In the genomic region with DNA sequence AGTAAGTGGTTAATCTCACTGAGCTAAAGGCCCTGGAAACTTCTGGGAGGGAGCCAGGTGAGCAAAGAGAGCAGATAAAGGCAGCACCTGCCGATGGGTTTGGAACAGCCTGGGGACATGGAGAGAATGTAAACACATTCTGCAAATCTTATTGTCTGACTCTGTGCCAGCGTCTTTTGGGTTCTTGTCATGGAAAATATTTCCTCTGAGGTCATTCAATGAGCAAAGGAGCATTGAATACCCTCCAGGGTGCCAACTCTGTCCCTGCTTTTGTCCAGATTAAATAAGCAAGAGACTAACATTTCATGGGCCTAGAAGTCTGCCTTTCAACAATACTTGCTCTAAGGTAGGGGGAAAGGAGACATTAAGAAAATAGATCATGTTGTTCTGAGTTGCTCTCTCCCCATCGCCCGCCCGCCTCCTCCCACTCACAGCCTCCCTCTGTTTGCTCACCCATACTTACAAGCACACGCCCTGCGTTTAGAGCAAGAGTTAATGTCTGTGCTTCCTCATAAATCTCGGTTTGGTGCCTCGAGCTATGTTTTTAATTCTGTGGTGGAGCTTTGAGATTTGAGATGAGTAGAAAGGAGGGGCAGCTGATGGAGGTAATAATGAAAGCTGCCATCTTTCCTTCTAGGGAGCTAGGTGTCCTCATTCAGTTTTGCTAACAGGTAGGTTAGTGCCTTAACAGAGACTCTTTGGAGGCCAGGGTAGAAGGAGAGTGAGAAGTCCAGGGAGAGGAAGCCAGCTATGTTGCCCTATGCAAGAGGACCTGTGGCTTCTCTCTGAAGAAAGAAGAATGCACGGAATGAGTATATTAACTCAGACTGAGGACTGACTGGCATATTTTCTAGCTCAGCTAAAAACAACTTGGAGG, we compare ENCODE assay signal across 2 cellular contexts.
TF ChIP-seq lines count a peak whose summit lies in the region.

No MANE protein-coding gene starts in this region.

TF ChIP-seq in GM23338, 12 proteins besides CTCF, POLR2A, EP300 and RAD21 (continued from another document):
- TF ChIP-seq, protein P1, sequence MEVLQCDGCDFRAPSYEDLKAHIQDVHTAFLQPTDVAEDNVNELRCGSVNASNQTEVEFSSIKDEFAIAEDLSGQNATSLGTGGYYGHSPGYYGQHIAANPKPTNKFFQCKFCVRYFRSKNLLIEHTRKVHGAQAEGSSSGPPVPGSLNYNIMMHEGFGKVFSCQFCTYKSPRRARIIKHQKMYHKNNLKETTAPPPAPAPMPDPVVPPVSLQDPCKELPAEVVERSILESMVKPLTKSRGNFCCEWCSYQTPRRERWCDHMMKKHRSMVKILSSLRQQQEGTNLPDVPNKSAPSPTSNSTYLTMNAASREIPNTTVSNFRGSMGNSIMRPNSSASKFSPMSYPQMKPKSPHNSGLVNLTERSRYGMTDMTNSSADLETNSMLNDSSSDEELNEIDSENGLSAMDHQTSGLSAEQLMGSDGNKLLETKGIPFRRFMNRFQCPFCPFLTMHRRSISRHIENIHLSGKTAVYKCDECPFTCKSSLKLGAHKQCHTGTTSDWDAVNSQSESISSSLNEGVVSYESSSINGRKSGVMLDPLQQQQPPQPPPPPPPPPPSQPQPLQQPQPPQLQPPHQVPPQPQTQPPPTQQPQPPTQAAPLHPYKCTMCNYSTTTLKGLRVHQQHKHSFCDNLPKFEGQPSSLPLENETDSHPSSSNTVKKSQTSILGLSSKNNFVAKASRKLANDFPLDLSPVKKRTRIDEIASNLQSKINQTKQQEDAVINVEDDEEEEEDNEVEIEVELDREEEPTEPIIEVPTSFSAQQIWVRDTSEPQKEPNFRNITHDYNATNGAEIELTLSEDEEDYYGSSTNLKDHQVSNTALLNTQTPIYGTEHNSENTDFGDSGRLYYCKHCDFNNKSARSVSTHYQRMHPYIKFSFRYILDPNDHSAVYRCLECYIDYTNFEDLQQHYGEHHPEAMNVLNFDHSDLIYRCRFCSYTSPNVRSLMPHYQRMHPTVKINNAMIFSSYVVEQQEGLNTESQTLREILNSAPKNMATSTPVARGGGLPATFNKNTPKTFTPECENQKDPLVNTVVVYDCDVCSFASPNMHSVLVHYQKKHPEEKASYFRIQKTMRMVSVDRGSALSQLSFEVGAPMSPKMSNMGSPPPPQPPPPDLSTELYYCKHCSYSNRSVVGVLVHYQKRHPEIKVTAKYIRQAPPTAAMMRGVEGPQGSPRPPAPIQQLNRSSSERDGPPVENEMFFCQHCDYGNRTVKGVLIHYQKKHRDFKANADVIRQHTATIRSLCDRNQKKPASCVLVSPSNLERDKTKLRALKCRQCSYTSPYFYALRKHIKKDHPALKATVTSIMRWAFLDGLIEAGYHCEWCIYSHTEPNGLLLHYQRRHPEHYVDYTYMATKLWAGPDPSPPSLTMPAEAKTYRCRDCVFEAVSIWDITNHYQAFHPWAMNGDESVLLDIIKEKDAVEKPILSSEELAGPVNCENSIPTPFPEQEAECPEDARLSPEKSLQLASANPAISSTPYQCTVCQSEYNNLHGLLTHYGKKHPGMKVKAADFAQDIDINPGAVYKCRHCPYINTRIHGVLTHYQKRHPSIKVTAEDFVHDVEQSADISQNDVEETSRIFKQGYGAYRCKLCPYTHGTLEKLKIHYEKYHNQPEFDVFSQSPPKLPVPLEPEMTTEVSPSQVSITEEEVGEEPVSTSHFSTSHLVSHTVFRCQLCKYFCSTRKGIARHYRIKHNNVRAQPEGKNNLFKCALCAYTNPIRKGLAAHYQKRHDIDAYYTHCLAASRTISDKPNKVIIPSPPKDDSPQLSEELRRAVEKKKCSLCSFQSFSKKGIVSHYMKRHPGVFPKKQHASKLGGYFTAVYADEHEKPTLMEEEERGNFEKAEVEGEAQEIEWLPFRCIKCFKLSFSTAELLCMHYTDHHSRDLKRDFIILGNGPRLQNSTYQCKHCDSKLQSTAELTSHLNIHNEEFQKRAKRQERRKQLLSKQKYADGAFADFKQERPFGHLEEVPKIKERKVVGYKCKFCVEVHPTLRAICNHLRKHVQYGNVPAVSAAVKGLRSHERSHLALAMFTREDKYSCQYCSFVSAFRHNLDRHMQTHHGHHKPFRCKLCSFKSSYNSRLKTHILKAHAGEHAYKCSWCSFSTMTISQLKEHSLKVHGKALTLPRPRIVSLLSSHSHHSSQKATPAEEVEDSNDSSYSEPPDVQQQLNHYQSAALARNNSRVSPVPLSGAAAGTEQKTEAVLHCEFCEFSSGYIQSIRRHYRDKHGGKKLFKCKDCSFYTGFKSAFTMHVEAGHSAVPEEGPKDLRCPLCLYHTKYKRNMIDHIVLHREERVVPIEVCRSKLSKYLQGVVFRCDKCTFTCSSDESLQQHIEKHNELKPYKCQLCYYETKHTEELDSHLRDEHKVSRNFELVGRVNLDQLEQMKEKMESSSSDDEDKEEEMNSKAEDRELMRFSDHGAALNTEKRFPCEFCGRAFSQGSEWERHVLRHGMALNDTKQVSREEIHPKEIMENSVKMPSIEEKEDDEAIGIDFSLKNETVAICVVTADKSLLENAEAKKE (CRISPR knock-in tag; IDR thresholded peaks at IDR 0.05): peak; percentile 34; the same call in 1 of the 2 replicates
TF ChIP-seq in GM23338: peak in this region for 3.

TF ChIP-seq in GM12878, 131 proteins besides CTCF, POLR2A, EP300 and RAD21 (continued from another document):
- TF ChIP-seq, protein P2, sequence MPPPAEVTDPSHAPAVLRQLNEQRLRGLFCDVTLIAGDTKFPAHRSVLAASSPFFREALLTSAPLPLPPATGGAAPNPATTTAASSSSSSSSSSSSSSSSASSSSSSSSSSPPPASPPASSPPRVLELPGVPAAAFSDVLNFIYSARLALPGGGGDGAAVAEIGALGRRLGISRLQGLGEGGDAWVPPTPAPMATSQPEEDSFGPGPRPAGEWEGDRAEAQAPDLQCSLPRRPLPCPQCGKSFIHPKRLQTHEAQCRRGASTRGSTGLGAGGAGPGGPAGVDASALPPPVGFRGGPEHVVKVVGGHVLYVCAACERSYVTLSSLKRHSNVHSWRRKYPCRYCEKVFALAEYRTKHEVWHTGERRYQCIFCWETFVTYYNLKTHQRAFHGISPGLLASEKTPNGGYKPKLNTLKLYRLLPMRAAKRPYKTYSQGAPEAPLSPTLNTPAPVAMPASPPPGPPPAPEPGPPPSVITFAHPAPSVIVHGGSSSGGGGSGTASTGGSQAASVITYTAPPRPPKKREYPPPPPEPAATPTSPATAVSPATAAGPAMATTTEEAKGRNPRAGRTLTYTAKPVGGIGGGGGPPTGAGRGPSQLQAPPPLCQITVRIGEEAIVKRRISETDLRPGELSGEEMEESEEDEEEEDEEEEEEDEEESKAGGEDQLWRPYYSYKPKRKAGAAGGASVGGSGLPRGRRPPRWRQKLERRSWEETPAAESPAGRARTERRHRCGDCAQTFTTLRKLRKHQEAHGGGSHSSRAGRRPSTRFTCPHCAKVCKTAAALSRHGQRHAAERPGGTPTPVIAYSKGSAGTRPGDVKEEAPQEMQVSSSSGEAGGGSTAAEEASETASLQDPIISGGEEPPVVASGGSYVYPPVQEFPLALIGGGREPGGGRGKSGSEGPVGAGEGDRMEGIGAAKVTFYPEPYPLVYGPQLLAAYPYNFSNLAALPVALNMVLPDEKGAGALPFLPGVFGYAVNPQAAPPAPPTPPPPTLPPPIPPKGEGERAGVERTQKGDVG (CRISPR knock-in tag; IDR thresholded peaks at IDR 0.05): no peak
